28 cellular contexts compared by ENCODE assay signal in genomic region chr5:167440846-167441245, GRCh38.
"Had no signal": no experiment of that assay in that cellular context is flagged by ENCODE, and none has a peak within 500 bp of the region (broad histone marks: within the 10 kb centered on the region; RNA-seq: fewer than 3 reads in every experiment).

No MANE protein-coding gene starts in this region.

- DNase-seq: activated CD4-positive, alpha-beta T cell treated with anti-CD3 and anti-CD28 coated beads for 1 hour; activated CD4-positive, alpha-beta T cell treated with anti-CD3 and anti-CD28 coated beads, Interleukin-2, amount 10 ng/mL, durations not matched to agents 24 days and 14 days; activated CD4-positive, alpha-beta T cell treated with anti-CD3 and anti-CD28 coated beads, Interleukin-2, amount 50 U/mL, for 48 hours; activated CD8-positive, alpha-beta memory T cell treated with anti-CD3 and anti-CD28 coated beads, Interleukin-2, amount 10 ng/mL, durations not matched to agents 7 days and 5 days; activated effector memory CD4-positive, alpha-beta T cell treated with Interleukin-2 at 50 U/mL for 16 hours; activated naive CD4-positive, alpha-beta T cell; activated T-cell treated with anti-CD3 and anti-CD28 coated beads, Interleukin-2, amount 50 U/mL, for 24 hours; aorta; caudate nucleus; Kasumi-1; KBM-7; NCI-H1048; NCI-H146; NCI-H187 treated with DMSO at 0.1 percent for 48 hours; NCI-H2107; NCI-H2171 treated with DMSO at 0.1 percent for 48 hours; NCI-H226; NCI-H526; Peyer's patch; Right ventricle myocardium superior; SJCRH30 had no signal

- ATAC-seq: activated CD8-positive, alpha-beta memory T cell treated with anti-CD3 and anti-CD28 coated beads, Interleukin-2, amount 10 ng/mL, durations not matched to agents 7 days and 5 days; SK-N-SH treated with all-trans-retinoic acid at 6 μM for 48 hours; WTC11 had no signal

- H3K4me1 Mint-ChIP-seq: activated CD4-positive, alpha-beta T cell treated with anti-CD3 and anti-CD28 coated beads, Interleukin-2, amount 10 ng/mL, durations not matched to agents 24 days and 14 days; activated CD8-positive, alpha-beta memory T cell treated with anti-CD3 and anti-CD28 coated beads, Interleukin-2, amount 10 ng/mL, durations not matched to agents 7 days and 5 days; activated naive CD4-positive, alpha-beta T cell treated with anti-CD3 and anti-CD28 coated beads, Interleukin-2, amount 50 U/mL, for 24 hours; WTC11 had no signal

- H3K4me3 Mint-ChIP-seq: activated CD4-positive, alpha-beta T cell treated with anti-CD3 and anti-CD28 coated beads, Interleukin-2, amount 10 ng/mL, durations not matched to agents 24 days and 14 days; activated CD8-positive, alpha-beta memory T cell treated with anti-CD3 and anti-CD28 coated beads, Interleukin-2, amount 10 ng/mL, durations not matched to agents 7 days and 5 days; activated naive CD4-positive, alpha-beta T cell treated with anti-CD3 and anti-CD28 coated beads, Interleukin-2, amount 50 U/mL, for 24 hours; activated T-cell treated with anti-CD3 and anti-CD28 coated beads, Interleukin-2, amount 50 U/mL, for 24 hours; activated T-helper 1 cell treated with anti-CD3 and anti-CD28 coated beads, Interleukin-12 subunit alpha, Interleukin-12 subunit beta, Interleukin-2, Interleukin-4 antibody, amounts not matched to agents 30 ng/mL and 10 ng/mL and 1 ng/mL, durations not matched to agents 14 hours and 24 hours and 36 hours; T-helper 1 cell treated with Interleukin-12 subunit alpha and Interleukin-12 subunit beta and Interleukin-4 antibody, amounts not matched to agents 30 μg/mL and 1 μg/mL, for 36 hours; WTC11 had no signal

- H3K4me3 ChIP-seq: breast epithelium, Peyer's patch, SJCRH30 had no signal

- H3K27me3 Mint-ChIP-seq: activated CD4-positive, alpha-beta T cell treated with anti-CD3 and anti-CD28 coated beads, Interleukin-2, amount 10 ng/mL, durations not matched to agents 24 days and 14 days; activated CD8-positive, alpha-beta memory T cell treated with anti-CD3 and anti-CD28 coated beads, Interleukin-2, amount 10 ng/mL, durations not matched to agents 7 days and 5 days; activated naive CD4-positive, alpha-beta T cell treated with anti-CD3 and anti-CD28 coated beads, Interleukin-2, amount 50 U/mL, for 24 hours; activated T-cell treated with anti-CD3 and anti-CD28 coated beads, Interleukin-2, amount 50 U/mL, for 24 hours had no signal

- H3K9me3 ChIP-seq: breast epithelium, Peyer's patch, SJCRH30 had no signal

- H3K27ac ChIP-seq: breast epithelium, Peyer's patch, RWPE1, SJCRH30 had no signal

- H3K27me3 ChIP-seq: breast epithelium, Peyer's patch, SJCRH30 had no signal

- H3K27ac Mint-ChIP-seq: activated CD4-positive, alpha-beta T cell treated with anti-CD3 and anti-CD28 coated beads, Interleukin-2, amount 10 ng/mL, durations not matched to agents 24 days and 14 days; activated CD8-positive, alpha-beta memory T cell treated with anti-CD3 and anti-CD28 coated beads, Interleukin-2, amount 10 ng/mL, durations not matched to agents 7 days and 5 days; activated naive CD4-positive, alpha-beta T cell treated with anti-CD3 and anti-CD28 coated beads, Interleukin-2, amount 50 U/mL, for 24 hours; activated T-cell treated with anti-CD3 and anti-CD28 coated beads, Interleukin-2, amount 50 U/mL, for 24 hours; activated T-helper 1 cell treated with anti-CD3 and anti-CD28 coated beads, Interleukin-12 subunit alpha, Interleukin-12 subunit beta, Interleukin-2, Interleukin-4 antibody, amounts not matched to agents 30 ng/mL and 10 ng/mL and 1 ng/mL, durations not matched to agents 14 hours and 24 hours and 36 hours; T-helper 1 cell treated with Interleukin-12 subunit alpha and Interleukin-12 subunit beta and Interleukin-4 antibody, amounts not matched to agents 30 μg/mL and 1 μg/mL, for 36 hours; WTC11 had no signal

- H3K36me3 ChIP-seq: breast epithelium, Peyer's patch, SJCRH30 had no signal

- H3K4me1 ChIP-seq: breast epithelium, Peyer's patch, SJCRH30 had no signal

- H3K36me3 Mint-ChIP-seq: activated CD8-positive, alpha-beta memory T cell treated with anti-CD3 and anti-CD28 coated beads, Interleukin-2, amount 10 ng/mL, durations not matched to agents 7 days and 5 days; activated naive CD4-positive, alpha-beta T cell treated with anti-CD3 and anti-CD28 coated beads, Interleukin-2, amount 50 U/mL, for 24 hours had no signal
